ENCODE assay signal across 25 cellular contexts in genomic region chr20:16191496-16191895, GRCh38.
"Had no signal": no experiment of that assay in that cellular context is flagged by ENCODE, and none has a peak within 500 bp of the region (broad histone marks: within the 10 kb centered on the region; RNA-seq: fewer than 3 reads in every experiment).

No MANE protein-coding gene starts in this region.

- H3K36me3 ChIP-seq: left lung, suprapubic skin, transverse colon, upper lobe of right lung, uterus had no signal

- H3K4me1 ChIP-seq: left lung, psoas muscle, suprapubic skin, transverse colon, upper lobe of right lung, uterus had no signal

- ATAC-seq: left lung; naive thymus-derived CD8-positive, alpha-beta T cell; psoas muscle; right cardiac atrium; stimulated activated naive CD8-positive, alpha-beta T cell treated with anti-CD3 and anti-CD28 coated beads, Interleukin-15, amount 100 ng/mL, for 72 hours; upper lobe of right lung had no signal

- DNase-seq: dermis blood vessel endothelial cell; effector memory CD4-positive, alpha-beta T cell; erythroblast; head of caudate nucleus; kidney; left lung; mesendoderm; midbrain; naive thymus-derived CD8-positive, alpha-beta T cell; nephron progenitor cell; nucleus accumbens; posterior cingulate gyrus; psoas muscle; right cardiac atrium; small intestine; stimulated activated CD4-positive, alpha-beta T cell treated with anti-CD3 and anti-CD28 coated beads, Interleukin-15, amount 100 ng/mL, for 24 hours; stimulated activated CD4-positive, alpha-beta T cell treated with anti-CD3 and anti-CD28 coated beads, Interleukin-2, amount 100 ng/mL, for 48 hours; stimulated activated naive CD4-positive, alpha-beta T cell; stimulated activated naive CD8-positive, alpha-beta T cell treated with anti-CD3 and anti-CD28 coated beads, Interleukin-15, amount 100 ng/mL, for 72 hours; transverse colon; upper lobe of right lung; uterus had no signal

- H3K9me3 ChIP-seq: left lung, psoas muscle, suprapubic skin, transverse colon, upper lobe of right lung, uterus had no signal

- FAIRE-seq: frontal cortex, kidney, small intestine had no signal

- H3K27ac ChIP-seq: coronary artery, left lung, psoas muscle, suprapubic skin, transverse colon, upper lobe of right lung, uterus had no signal

- H3K27me3 ChIP-seq: left lung, suprapubic skin, transverse colon, upper lobe of right lung, uterus had no signal

- H3K4me3 ChIP-seq: coronary artery, left lung, psoas muscle, suprapubic skin, transverse colon, upper lobe of right lung, uterus had no signal
